ENCODE assay signal across 22 cellular contexts in genomic region chr2:85774126-85774978, GRCh38. TPM values are rescaled to one million over a fixed set of nuclear protein-coding genes. Genes with fewer than 3 reads are reported as not detected.
DNase-seq lines count a peak whose midpoint lies in the region; ATAC-seq, FAIRE-seq and TF ChIP-seq lines count a peak whose summit lies in the region.
"Had no signal": no experiment of that assay in that cellular context is flagged by ENCODE, and none has a peak within 500 bp of the region (broad histone marks: within the 10 kb centered on the region; RNA-seq: fewer than 3 reads in every experiment).

No MANE protein-coding gene starts in this region.

- POLR2A ChIA-PET in Panc1 (lab: Charles Lee): no interaction called here

- H3K27ac ChIP-seq in Panc1 (ENCODE audit: low read length) (peak overlapping the region; percentile 89), gastroesophageal sphincter (peak overlapping the region; percentile 12 to 90 (median 86)), thyroid gland (peak overlapping the region; percentile 90 to 99 (median 96))

- CTCF ChIA-PET in Panc1 (lab: Charles Lee): interaction anchor here (0.6 kb wide), 1 partner anchor 41 kb away, joined by 6 read pairs; no protein-coding TSS in a partner anchor

- peak overlapping the region; percentile 38 to 71 (median 44) for H3K4me3 Mint-ChIP-seq in nephron
- H3K4me3 Mint-ChIP-seq: activated CD8-positive, alpha-beta T cell treated with anti-CD3 and anti-CD28 coated beads for 36 hours; dendritic cell treated with granulocyte-macrophage colony-stimulating factor and Interleukin-4, amounts not matched to agents 40 ng/mL and 50 ng/mL, for 4 days; natural killer cell had no signal

- H3K9me3 ChIP-seq in Panc1 (ENCODE audit: control insufficient read depth, insufficient read depth, low read depth, low read length) (no peaks in the 10 kb centered on the region), gastroesophageal sphincter (no peaks in the 10 kb centered on the region), thyroid gland (no peaks in the 10 kb centered on the region)
- H3K9me3 ChIP-seq: Caco-2, right lobe of liver had no signal

- H3K36me3 ChIP-seq in Panc1 (ENCODE audit: control insufficient read depth, insufficient read depth, low read length) (no peaks in the 10 kb centered on the region), gastroesophageal sphincter (peaks cover 0 to 34% of the 10 kb centered on the region in 2 donors), thyroid gland (peaks cover 15 to 47% of the 10 kb centered on the region in 2 donors)

- no peak for FAIRE-seq in urothelium cell line (lab: Jason Lieb, UNC)
- FAIRE-seq: G401.6, GM12892 had no signal

- no peak for ATAC-seq in Panc1
- no peak for ATAC-seq in gastroesophageal sphincter
- ATAC-seq in GM21381 (IDR thresholded peaks at IDR 0.05; ENCODE audit: unreplicated experiment): no peak
- ATAC-seq: activated CD8-positive, alpha-beta T cell treated with anti-CD3 and anti-CD28 coated beads for 36 hours; esophagus mucosa; left colon; natural killer cell; right lobe of liver had no signal

- H3K27ac Mint-ChIP-seq in nephron: peak overlapping the region; percentile 95 to 98 (median 98)
- H3K27ac Mint-ChIP-seq: activated CD8-positive, alpha-beta T cell treated with anti-CD3 and anti-CD28 coated beads for 36 hours; activated T-helper 2 cell treated with anti-CD3 and anti-CD28 coated beads, Interferon-gamma antibody, Interleukin-2, Interleukin-4, amounts not matched to agents 10 μg/mL and 5 μg/mL and 100 μg/mL, durations not matched to agents 14 hours and 24 hours and 36 hours; dendritic cell treated with granulocyte-macrophage colony-stimulating factor and Interleukin-4, amounts not matched to agents 40 ng/mL and 50 ng/mL, for 4 days; natural killer cell had no signal

- peaks cover 9% of the 10 kb centered on the region for H3K27me3 Mint-ChIP-seq in nephron (ENCODE audit: low read depth)

- peaks cover 71% of the 10 kb centered on the region for H3K4me1 Mint-ChIP-seq in nephron

- intact Hi-C loops in Panc1 (cut with micrococcal nuclease; ENCODE audit: unreplicated experiment): no loop called here
- intact Hi-C loops in thyroid gland (cut with DNase I): no loop called here

- H3K4me1 ChIP-seq in Panc1 (ENCODE audit: control insufficient read depth, insufficient read depth, low read length) (peaks cover 50% of the 10 kb centered on the region), gastroesophageal sphincter (peaks cover 23 to 96% (median 76%) of the 10 kb centered on the region in 3 donors), thyroid gland (peaks cover 81 to 97% of the 10 kb centered on the region in 2 donors)
- H3K4me1 ChIP-seq: Caco-2 had no signal

- TF ChIP-seq POLR2A in gastroesophageal sphincter (IDR thresholded peaks at IDR 0.05) (no peak), thyroid gland (IDR thresholded peaks at IDR 0.05) (no peak)

- no peaks in the 10 kb centered on the region for H3K9me3 Mint-ChIP-seq in nephron
- H3K9me3 Mint-ChIP-seq: activated CD8-positive, alpha-beta T cell treated with anti-CD3 and anti-CD28 coated beads for 36 hours; activated T-helper 2 cell treated with anti-CD3 and anti-CD28 coated beads, Interferon-gamma antibody, Interleukin-2, Interleukin-4, amounts not matched to agents 10 μg/mL and 5 μg/mL and 100 μg/mL, durations not matched to agents 14 hours and 24 hours and 36 hours; dendritic cell treated with granulocyte-macrophage colony-stimulating factor and Interleukin-4, amounts not matched to agents 40 ng/mL and 50 ng/mL, for 4 days; natural killer cell had no signal

- H3K4me3 ChIP-seq in Panc1 (ENCODE audit: low read depth in 2 of 2, low read length in 2 of 2): no peak overlapping the region
- H3K4me3 ChIP-seq in gastroesophageal sphincter: no peak overlapping the region
- no peak overlapping the region for H3K4me3 ChIP-seq in thyroid gland (replicated peaks in 1 of 3)
- H3K4me3 ChIP-seq: right lobe of liver had no signal

- H3K27me3 ChIP-seq in Panc1 (ENCODE audit: control insufficient read depth, insufficient read depth, low read length) (no peaks in the 10 kb centered on the region), gastroesophageal sphincter (no peaks in the 10 kb centered on the region), thyroid gland (no peaks in the 10 kb centered on the region)
- H3K27me3 ChIP-seq: right lobe of liver had no signal

- no TSS peak for BruUV-seq in Panc1 (replicated peaks; lab: Mats Ljungman, UMichigan)

- in situ Hi-C loops in Panc1 (cut with HindIII; ENCODE audit: low pct_unique_long_range_greater_than_20kb, low sequenced_read_pairs): no loop called here

- peaks cover 3% of the 10 kb centered on the region for H3K36me3 Mint-ChIP-seq in nephron (ENCODE audit: low read depth)
- H3K36me3 Mint-ChIP-seq: natural killer cell had no signal

- WGBS in gastroesophageal sphincter (ENCODE audit: low coverage in 1 of 2), 2 donors: 62 to 82% methylated on average over 2 of the region's 9 CpGs
- WGBS in thyroid gland, 2 donors: 75 to 91% methylated on average over 8 to 9 of the region's 9 CpGs

- no peak for TF ChIP-seq EP300 in gastroesophageal sphincter (IDR thresholded peaks at IDR 0.05)

- TF ChIP-seq CTCF in Panc1 (IDR thresholded peaks at IDR 0.05) (no peak), gastroesophageal sphincter (IDR thresholded peaks at IDR 0.05) (no peak), nephron (IDR thresholded peaks at IDR 0.05; ENCODE audit: unreplicated experiment in 3 of 3) (no peak), thyroid gland (IDR thresholded peaks at IDR 0.05) (no peak)

- DNase-seq in Panc1 (ENCODE audit: low read depth, low spot score) (no peak), thyroid gland (no peak), urothelium cell line (ENCODE audit: low spot score) (no peak), NCI-H345 treated with DMSO at 0.1 percent for 48 hours (lab: John Stamatoyannopoulos, UW; ENCODE audit: unreplicated experiment) (no peak)
- DNase-seq in activated naive CD4-positive, alpha-beta T cell treated with anti-CD3 and anti-CD28 coated beads, Interleukin-2, amount 50 U/mL, for 16 hours: no peak
- DNase-seq: activated CD8-positive, alpha-beta T cell treated with anti-CD3 and anti-CD28 coated beads for 36 hours; Caco-2; KBM-7; left colon; natural killer cell; NCI-H1092; SIG-M5; stimulated activated naive CD4-positive, alpha-beta T cell had no signal

RNA-seq across cellular contexts. Expression of gene ATOH8, which starts 20.6 kb away (rescaled TPM):
- total RNA-seq in Panc1 (2021; ENCODE audit: unreplicated experiment) (3.8 TPM), gastroesophageal sphincter (10 to 100 TPM; 34.5 to 79.5 (median 59.6) TPM), thyroid gland (100 to 1,000 TPM in 2 of 4 donors, 10 to 100 TPM in 2; 82.8 to 260 (median 167) TPM)
- polyA plus RNA-seq in Panc1 (2012; ENCODE audit: insufficient read length): 3.7 TPM
- total RNA-seq: activated CD8-positive, alpha-beta T cell treated with anti-CD3 and anti-CD28 coated beads for 36 hours; Caco-2 had no signal
